ENCODE assay signal across 14 cellular contexts in genomic region chr2:8465560-8465959, GRCh38.
A peak's percentile ranks its signal among the peaks of the same experiment; 100 is the strongest.
DNase-seq lines count a peak whose midpoint lies in the region; ATAC-seq, FAIRE-seq and TF ChIP-seq lines count a peak whose summit lies in the region.
"Had no signal": no experiment of that assay in that cellular context is flagged by ENCODE, and none has a peak within 500 bp of the region (broad histone marks: within the 10 kb centered on the region; RNA-seq: fewer than 3 reads in every experiment).

No MANE protein-coding gene starts in this region.

- H3K27ac ChIP-seq in coronary artery: no peak overlapping the region
- no peak overlapping the region for H3K27ac ChIP-seq in dorsolateral prefrontal cortex
- H3K27ac ChIP-seq: C4-2B had no signal

- H3K4me3 ChIP-seq in coronary artery (no peak overlapping the region), dorsolateral prefrontal cortex (no peak overlapping the region)

- peaks cover 12% of the 10 kb centered on the region for H3K4me1 Mint-ChIP-seq in activated T-cell treated with anti-CD3 and anti-CD28 coated beads, Interleukin-2, amount 50 U/mL, for 4 hours (ENCODE audit: low read depth)
- H3K4me1 Mint-ChIP-seq in T-helper 17 cell: peaks cover 25% of the 10 kb centered on the region
- H3K4me1 Mint-ChIP-seq in osteocyte (ENCODE audit: unreplicated experiment): no peaks in the 10 kb centered on the region
- H3K4me1 Mint-ChIP-seq: H9 had no signal

- no peaks in the 10 kb centered on the region for H3K27me3 Mint-ChIP-seq in activated T-cell treated with anti-CD3 and anti-CD28 coated beads, Interleukin-2, amount 50 U/mL, for 4 hours (ENCODE audit: low read depth)
- H3K27me3 Mint-ChIP-seq in T-helper 17 cell: no peaks in the 10 kb centered on the region
- H3K27me3 Mint-ChIP-seq in osteocyte (ENCODE audit: unreplicated experiment): peaks cover 2% of the 10 kb centered on the region
- H3K27me3 Mint-ChIP-seq: CD4-positive, alpha-beta memory T cell had no signal

- no peak for FAIRE-seq in D721Med (lab: Jason Lieb, UNC)

- no peak for TF ChIP-seq CTCF in coronary artery (IDR thresholded peaks at IDR 0.05)
- no peak for TF ChIP-seq CTCF in D721Med (IDR thresholded peaks at IDR 0.05; ENCODE audit: insufficient read depth, missing control alignments)
- no peak for TF ChIP-seq CTCF in dorsolateral prefrontal cortex (IDR thresholded peaks at IDR 0.05 in 54 of 56, conservative IDR thresholded peaks at IDR 0.05 in 2 of 56; ENCODE audit: low read depth in 1 of 56, partially characterized antibody in 56 of 56)
- TF ChIP-seq CTCF in osteocyte (IDR thresholded peaks at IDR 0.05): no peak

- H3K27ac Mint-ChIP-seq in T-helper 17 cell (no peak overlapping the region), osteocyte (ENCODE audit: unreplicated experiment) (no peak overlapping the region)
- H3K27ac Mint-ChIP-seq: CD4-positive, alpha-beta memory T cell; H9 had no signal

- no peak overlapping the region for H3K4me3 Mint-ChIP-seq in activated T-cell treated with anti-CD3 and anti-CD28 coated beads, Interleukin-2, amount 50 U/mL, for 4 hours
- H3K4me3 Mint-ChIP-seq in T-helper 17 cell (peak overlapping the region; percentile 1), osteocyte (ENCODE audit: unreplicated experiment) (no peak overlapping the region)
- H3K4me3 Mint-ChIP-seq: CD4-positive, alpha-beta memory T cell; H9 had no signal

- H3K36me3 Mint-ChIP-seq in activated T-cell treated with anti-CD3 and anti-CD28 coated beads, Interleukin-2, amount 50 U/mL, for 4 hours (ENCODE audit: insufficient read depth): no peaks in the 10 kb centered on the region
- H3K36me3 Mint-ChIP-seq in T-helper 17 cell (ENCODE audit: low read depth) (peaks cover 8% of the 10 kb centered on the region), osteocyte (ENCODE audit: unreplicated experiment) (no peaks in the 10 kb centered on the region)

- H3K9me3 Mint-ChIP-seq in activated T-cell treated with anti-CD3 and anti-CD28 coated beads, Interleukin-2, amount 50 U/mL, for 4 hours: no peaks in the 10 kb centered on the region
- no peaks in the 10 kb centered on the region for H3K9me3 Mint-ChIP-seq in osteocyte (ENCODE audit: unreplicated experiment)
- H3K9me3 Mint-ChIP-seq: CD4-positive, alpha-beta memory T cell; H9 had no signal

- intact Hi-C loops in dorsolateral prefrontal cortex (cut with DNase I): no loop called here

- no peak for ATAC-seq in activated T-cell treated with anti-CD3 and anti-CD28 coated beads, Interleukin-2, amount 50 U/mL, for 4 hours
- ATAC-seq in T-helper 17 cell (no peak), GM18519 (IDR thresholded peaks at IDR 0.05; ENCODE audit: low FRiP score, unreplicated experiment) (no peak)

- peak; percentile 2 to 4 for DNase-seq in activated T-cell treated with anti-CD3 and anti-CD28 coated beads, Interleukin-2, amount 50 U/mL, for 48 hours
- no peak for DNase-seq in activated T-cell treated with anti-CD3 and anti-CD28 coated beads, Interleukin-2, amount 50 U/mL, for 4 hours
- DNase-seq in T-helper 17 cell (no peak), coronary artery (ENCODE audit: low spot score) (peak; percentile 21), D721Med (ENCODE audit: insufficient read length, low spot score) (no peak), dorsolateral prefrontal cortex (no peak), osteocyte (ENCODE audit: extremely low spot score, unreplicated experiment) (no peak)
- DNase-seq: 8988T; ACHN; CD4-positive, alpha-beta memory T cell; GOT3; H9 had no signal

- H3K9me3 ChIP-seq in T-helper 17 cell (ENCODE audit: control insufficient read depth, low read length, poor library complexity, severe bottlenecking): no peaks in the 10 kb centered on the region

- peaks cover 0 to 6% (median 0%) of the 10 kb centered on the region in 45 donors for H3K27me3 ChIP-seq in dorsolateral prefrontal cortex

Comparison
In these comparisons a context has a peak if more than half of its experiments do, and no peak if none do; other contexts are left out.
1. DNase-seq: peak in activated T-cell treated with anti-CD3 and anti-CD28 coated beads, Interleukin-2, amount 50 U/mL, for 48 hours (2 of 2) and coronary artery (single experiment); none in activated T-cell treated with anti-CD3 and anti-CD28 coated beads, Interleukin-2, amount 50 U/mL, for 4 hours (single experiment), T-helper 17 cell (0 of 3), D721Med (single experiment), dorsolateral prefrontal cortex (0 of 10) and osteocyte (single experiment).